Comparison of ENCODE assay signal across 8 cellular contexts in the genomic region with DNA sequence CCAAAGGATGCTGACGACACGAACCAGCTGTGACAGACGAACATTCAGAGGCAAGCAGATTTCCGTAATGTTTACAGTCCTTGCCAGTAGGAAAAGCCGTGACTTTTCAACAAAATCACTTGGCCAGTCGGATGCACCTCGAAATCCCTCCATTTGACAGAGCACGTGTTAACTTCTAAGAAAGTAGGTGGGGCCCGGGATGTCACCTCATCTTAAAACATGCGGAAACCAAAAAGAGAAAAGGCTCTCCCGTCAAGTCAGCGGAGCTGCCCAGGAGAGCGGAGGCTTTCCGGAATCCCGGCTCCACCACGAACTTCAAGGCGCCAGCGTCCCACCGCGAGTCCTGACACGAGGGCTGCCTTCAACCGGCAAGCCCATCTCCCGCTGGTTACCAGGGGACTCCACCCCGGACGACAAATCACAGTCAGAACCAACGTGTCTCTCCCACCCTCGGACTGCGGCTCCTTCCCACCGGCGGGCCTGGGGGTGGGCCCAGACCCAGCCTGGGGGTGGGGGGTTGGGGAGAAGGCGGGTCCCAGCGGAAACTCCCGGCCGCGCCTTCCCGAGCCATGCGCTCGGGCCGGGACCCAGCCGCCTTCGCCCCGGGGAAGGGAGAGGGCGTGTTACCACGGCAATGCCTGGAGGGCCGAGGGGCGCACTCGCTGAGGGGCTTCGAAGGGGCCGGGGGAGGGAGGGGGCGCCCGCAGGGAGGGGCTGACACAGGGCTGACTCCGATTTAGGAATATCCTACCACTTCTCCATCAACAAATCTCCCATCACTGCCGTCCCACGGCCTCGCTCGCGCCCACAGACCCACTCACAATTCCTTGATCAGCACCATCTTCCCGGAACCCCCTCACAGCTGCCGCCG. TPM values are rescaled to one million over a fixed set of nuclear protein-coding genes. Genes with fewer than 3 reads are reported as not detected.
DNase-seq lines count a peak whose midpoint lies in the region; ATAC-seq and TF ChIP-seq lines count a peak whose summit lies in the region.

No MANE protein-coding gene starts in this region.

- no peaks in the 10 kb centered on the region for H3K27me3 ChIP-seq in muscle layer of duodenum (ENCODE audit: low read depth, low read length)

- peak overlapping the region; percentile 96 for H3K4me3 Mint-ChIP-seq in HFFc6

- H3K27ac ChIP-seq in epithelial cell of prostate, result peak overlapping the region; percentile 92
- H3K27ac ChIP-seq in muscle layer of duodenum (ENCODE audit: low read length), result peak overlapping the region; percentile 80

- TF ChIP-seq CTCF in HFFc6 (IDR thresholded peaks at IDR 0.05), result no peak

- no peaks in the 10 kb centered on the region for H3K9me3 ChIP-seq in muscle layer of duodenum (ENCODE audit: control insufficient read depth in 1 of 2, low read length in 2 of 2)

- peaks cover 68% of the 10 kb centered on the region for H3K4me1 Mint-ChIP-seq in HFFc6 (ENCODE audit: low read depth)

- ATAC-seq in GM19467 (IDR thresholded peaks at IDR 0.05; ENCODE audit: unreplicated experiment), result no peak

- H3K27ac Mint-ChIP-seq in HFFc6, result peak overlapping the region; percentile 98

- H3K4me1 ChIP-seq in muscle layer of duodenum (ENCODE audit: control insufficient read depth in 1 of 2, insufficient read depth in 2 of 2, low read length in 2 of 2), result peaks cover 24 to 49% of the 10 kb centered on the region in 2 donors

- H3K9me3 Mint-ChIP-seq in HFFc6, result no peaks in the 10 kb centered on the region

- H3K36me3 Mint-ChIP-seq in HFFc6 (ENCODE audit: low read depth), result peaks cover 16% of the 10 kb centered on the region

- peak overlapping the region; percentile 70 to 77 for H3K4me3 ChIP-seq in muscle layer of duodenum (ENCODE audit: low read depth in 1 of 2, low read length in 2 of 2)

- H3K36me3 ChIP-seq in muscle layer of duodenum (ENCODE audit: control insufficient read depth in 1 of 2, insufficient read depth in 2 of 2, low read length in 2 of 2), result peaks cover 0 to 7% of the 10 kb centered on the region in 2 donors

- peaks cover 3% of the 10 kb centered on the region for H3K27me3 Mint-ChIP-seq in HFFc6 (ENCODE audit: insufficient read depth)

- DNase-seq in EH (ENCODE audit: low read depth) (peak; percentile 62), HFFc6 (peak; percentile 41), NCI-H2227 treated with DMSO at 0.1 percent for 48 hours (lab: John Stamatoyannopoulos, UW) (peak; percentile 24), activated T-cell treated with anti-CD3 and anti-CD28 coated beads for 24 hours (ENCODE audit: low read depth) (peak; percentile 52), epithelial cell of prostate (ENCODE audit: low read depth, low spot score) (no peak)
- peak; percentile 46 to 53 for DNase-seq in stimulated activated CD8-positive, alpha-beta memory T cell treated with anti-CD3 and anti-CD28 coated beads, Interleukin-4, amount 100 ng/mL, for 4 hours (ENCODE audit: low read depth in 2 of 2, low spot score in 1 of 2)

RNA-seq across cellular contexts. Expression of gene PITPNB, which starts 0.5 kb away (rescaled TPM):
- 10 to 100 TPM; 54.3 to 80.5 (median 74.8) TPM for total RNA-seq in HFFc6 (2021; fragmentation: NEBNext Ultra II Directional; extraction: Animal tissue kit (Norgen Biotek cat#: 25700))
